21 cellular contexts compared by ENCODE assay signal in the genomic region with DNA sequence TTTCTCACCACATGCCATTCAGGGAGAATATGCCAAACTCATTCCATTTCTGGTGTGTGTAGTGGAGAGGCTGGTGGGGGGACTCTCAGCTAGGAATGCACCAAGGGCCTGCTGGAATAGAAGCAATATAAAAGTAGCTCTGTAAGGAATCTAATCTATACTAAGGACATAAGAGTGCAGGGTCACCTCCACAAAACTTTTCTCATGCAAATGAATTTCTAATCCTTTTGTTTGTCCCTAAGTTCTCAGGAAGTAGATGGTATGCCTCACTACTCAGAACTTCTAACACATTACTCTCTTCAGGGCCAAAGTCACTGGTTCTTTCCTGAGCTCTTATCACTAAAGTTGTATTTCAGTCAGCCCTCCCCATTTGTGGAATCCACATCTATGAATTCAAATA.
A peak's percentile ranks its signal among the peaks of the same experiment; 100 is the strongest.
DNase-seq lines count a peak whose midpoint lies in the region; TF ChIP-seq lines count a peak whose summit lies in the region.
"Had no signal": no experiment of that assay in that cellular context is flagged by ENCODE, and none has a peak within 500 bp of the region (broad histone marks: within the 10 kb centered on the region; RNA-seq: fewer than 3 reads in every experiment).

No MANE protein-coding gene starts in this region.

- H3K4me2 ChIP-seq in neural progenitor cell: no peak overlapping the region
- H3K4me2 ChIP-seq: A549; BLaER1 treated with 17β-estradiol and CSF1 and Interleukin-3, amounts not matched to agents 10 nM and 100 nM had no signal

- in situ Hi-C loops in HAP-1 (cut with MboI; ENCODE audit: low sequenced_read_pairs): no loop called here

- H2AFZ ChIP-seq in neural progenitor cell (replicated peaks): no peak overlapping the region

- no peak overlapping the region for H3K27ac ChIP-seq in neural progenitor cell
- H3K27ac ChIP-seq: A549; BLaER1 treated with 17β-estradiol and CSF1 and Interleukin-3, amounts not matched to agents 10 nM and 100 nM had no signal

- no peaks in the 10 kb centered on the region for H3K9me3 Mint-ChIP-seq in neural progenitor cell

- no peaks in the 10 kb centered on the region for H3F3A ChIP-seq in neural progenitor cell (ENCODE audit: low read depth)

- no peaks in the 10 kb centered on the region for H3K36me3 Mint-ChIP-seq in neural progenitor cell
- H3K36me3 Mint-ChIP-seq: CD14-positive monocyte; CD8-positive, alpha-beta memory T cell had no signal

- H3K79me2 ChIP-seq in neural progenitor cell (ENCODE audit: low read depth): no peaks in the 10 kb centered on the region

- H3K4me3 Mint-ChIP-seq in neural progenitor cell: no peak overlapping the region
- H3K4me3 Mint-ChIP-seq: CD14-positive monocyte; CD4-positive, alpha-beta T cell; CD8-positive, alpha-beta memory T cell had no signal

- no peaks in the 10 kb centered on the region for H4K20me1 ChIP-seq in neural progenitor cell (ENCODE audit: low read depth)
- H4K20me1 ChIP-seq: BLaER1 treated with 17β-estradiol and CSF1 and Interleukin-3, amounts not matched to agents 10 nM and 100 nM had no signal

- TF ChIP-seq CTCF in neural progenitor cell (IDR thresholded peaks at IDR 0.05): no peak

- H3K4me1 Mint-ChIP-seq in neural progenitor cell: peaks cover 10% of the 10 kb centered on the region
- H3K4me1 Mint-ChIP-seq: CD14-positive monocyte; CD8-positive, alpha-beta memory T cell had no signal

- H3K4me3 ChIP-seq in HAP-1 (no peak overlapping the region), neural progenitor cell (no peak overlapping the region)
- H3K4me3 ChIP-seq: A549; BLaER1 treated with 17β-estradiol and CSF1 and Interleukin-3, amounts not matched to agents 10 nM and 100 nM had no signal

- DNase-seq in HAP-1 (ENCODE audit: low spot score in 2 of 2): peak; percentile 28 to 74
- peak; percentile 23 for DNase-seq in astrocyte of the hippocampus (ENCODE audit: low read depth, low spot score)
- peak; percentile 11 for DNase-seq in iPS DF 4.7 (ENCODE audit: extremely low read depth, low spot score)
- peak; percentile 2 for DNase-seq in neural progenitor cell (ENCODE audit: low spot score)
- no peak for DNase-seq in OCI-M1 (lab: John Stamatoyannopoulos, UW)
- no peak for DNase-seq in DMS53 treated with DMSO at 0.1 percent for 48 hours (lab: John Stamatoyannopoulos, UW; ENCODE audit: unreplicated experiment)
- DNase-seq in NCI-H128 (lab: John Stamatoyannopoulos, UW; ENCODE audit: unreplicated experiment): no peak
- no peak for DNase-seq in iPS-NIHi7 (ENCODE audit: extremely low spot score)
- DNase-seq: 8988T; ACHN; AML-193; BE2C; CD4-positive, alpha-beta T cell; CD8-positive, alpha-beta memory T cell; DMS 273 treated with DMSO at 0.1 percent for 48 hours; DND-41; GOT3; HCEC 1CT had no signal

- H3K9me3 ChIP-seq in HAP-1: no peaks in the 10 kb centered on the region
- H3K9me3 ChIP-seq in neural progenitor cell (ENCODE audit: low read depth): no peaks in the 10 kb centered on the region
- H3K9me3 ChIP-seq: A549; BE2C; BLaER1 treated with 17β-estradiol and CSF1 and Interleukin-3, amounts not matched to agents 10 nM and 100 nM had no signal

- H3K27me3 Mint-ChIP-seq in neural progenitor cell (ENCODE audit: insufficient read depth, low read depth): no peaks in the 10 kb centered on the region
- H3K27me3 Mint-ChIP-seq: CD4-positive, alpha-beta T cell; CD8-positive, alpha-beta memory T cell had no signal

- H3K27me3 ChIP-seq in HAP-1 (ENCODE audit: low read depth) (no peaks in the 10 kb centered on the region), neural progenitor cell (no peaks in the 10 kb centered on the region)
- H3K27me3 ChIP-seq: BLaER1 treated with 17β-estradiol and CSF1 and Interleukin-3, amounts not matched to agents 10 nM and 100 nM had no signal

- no peaks in the 10 kb centered on the region; the same call in 1 of the 2 replicates for H3K4me1 ChIP-seq in HAP-1
- peaks cover 6% of the 10 kb centered on the region for H3K4me1 ChIP-seq in neural progenitor cell
- H3K4me1 ChIP-seq: A549; BE2C; BLaER1 treated with 17β-estradiol and CSF1 and Interleukin-3, amounts not matched to agents 10 nM and 100 nM had no signal

- H3K27ac Mint-ChIP-seq in neural progenitor cell: no peak overlapping the region
- H3K27ac Mint-ChIP-seq: CD14-positive monocyte; CD4-positive, alpha-beta T cell; CD8-positive, alpha-beta memory T cell had no signal

- no peaks in the 10 kb centered on the region for H3K36me3 ChIP-seq in HAP-1 (replicated peaks)
- H3K36me3 ChIP-seq in neural progenitor cell: no peaks in the 10 kb centered on the region
- H3K36me3 ChIP-seq: BE2C; BLaER1 treated with 17β-estradiol and CSF1 and Interleukin-3, amounts not matched to agents 10 nM and 100 nM had no signal

- no peak overlapping the region for H3K9ac ChIP-seq in neural progenitor cell
- H3K9ac ChIP-seq: BLaER1 treated with 17β-estradiol and CSF1 and Interleukin-3, amounts not matched to agents 10 nM and 100 nM had no signal

Comparison
In these comparisons a context has a peak if more than half of its experiments do, and no peak if none do; other contexts are left out.
1. DNase-seq: peak in HAP-1 (2 of 2), astrocyte of the hippocampus (single experiment), iPS DF 4.7 (single experiment) and neural progenitor cell (single experiment); none in OCI-M1 (single experiment), DMS53 treated with DMSO at 0.1 percent for 48 hours (single experiment), NCI-H128 (single experiment) and iPS-NIHi7 (single experiment).